1 cellular context compared by ENCODE assay signal in genomic region chr1:14922942-14923341, GRCh38.
TF ChIP-seq lines count a peak whose summit lies in the region.

No MANE protein-coding gene starts in this region.

TF ChIP-seq in SK-N-SH, 30 proteins besides CTCF, POLR2A, EP300 and RAD21 (continued from another document):
- TF ChIP-seq PBX3 (IDR thresholded peaks at IDR 0.05) (no peak), GATA2 (CRISPR knock-in tag; IDR thresholded peaks at IDR 0.05) (no peak), TCF12 (IDR thresholded peaks at IDR 0.05) (no peak)
